In the genomic region with DNA sequence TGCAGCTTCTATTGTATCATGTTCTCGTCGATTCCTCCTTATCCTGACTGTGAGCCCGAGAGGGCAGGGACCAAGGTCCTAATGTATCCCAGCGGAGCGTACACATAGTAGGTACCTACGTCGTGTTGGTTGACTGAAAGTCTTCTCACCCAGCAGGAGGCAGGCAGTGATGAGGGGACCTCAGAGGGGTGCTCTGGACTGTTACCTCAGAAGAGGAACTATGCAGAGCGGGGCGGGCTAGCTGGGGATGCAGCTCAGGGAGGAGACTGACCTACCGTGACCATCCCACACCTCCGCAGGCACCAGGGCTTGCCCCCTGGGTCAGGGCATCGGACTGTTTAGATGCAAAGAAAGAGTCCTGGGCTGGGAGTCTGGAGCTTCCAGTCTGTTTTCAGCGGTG, we compare ENCODE assay signal across 1 cellular context.
TF ChIP-seq lines count a peak whose summit lies in the region.

No MANE protein-coding gene starts in this region.

TF ChIP-seq in H1, 55 proteins besides CTCF, POLR2A, EP300 and RAD21:
- TF ChIP-seq TAF7 (optimal IDR thresholded peaks at IDR 0.05; ENCODE audit: borderline replicate concordance, low read depth, low read length): no peak
- TF ChIP-seq POU5F1 (IDR thresholded peaks at IDR 0.05; ENCODE audit: low read depth, low read length): no peak
- TF ChIP-seq SAP30 (IDR thresholded peaks at IDR 0.05; ENCODE audit: insufficient read depth, insufficient replicate concordance, low read length): no peak
- TF ChIP-seq JUND (IDR thresholded peaks at IDR 0.05; ENCODE audit: low read length): no peak
- no peak for TF ChIP-seq CHD1 (IDR thresholded peaks at IDR 0.05; ENCODE audit: low read depth, low read length)
- TF ChIP-seq KDM1A (IDR thresholded peaks at IDR 0.05; ENCODE audit: borderline replicate concordance, low read length): no peak
- no peak for TF ChIP-seq SP2 (IDR thresholded peaks at IDR 0.05; ENCODE audit: low read length)
- TF ChIP-seq TBP (IDR thresholded peaks at IDR 0.05; ENCODE audit: low read depth, low read length): no peak
- TF ChIP-seq CBX5 (IDR thresholded peaks at IDR 0.05; ENCODE audit: low read depth, low read length): no peak
- no peak for TF ChIP-seq RFX5 (IDR thresholded peaks at IDR 0.05; ENCODE audit: borderline replicate concordance, low read depth, low read length)
- no peak for TF ChIP-seq EGR1 (IDR thresholded peaks at IDR 0.05; ENCODE audit: borderline replicate concordance, low read depth, low read length)
- no peak for TF ChIP-seq RXRA (IDR thresholded peaks at IDR 0.05; ENCODE audit: insufficient read depth, low read depth, low read length)
- no peak for TF ChIP-seq CBX8 (IDR thresholded peaks at IDR 0.05; ENCODE audit: borderline replicate concordance, low read depth, low read length)
- TF ChIP-seq TEAD4 (IDR thresholded peaks at IDR 0.05; ENCODE audit: low read depth, low read length): no peak
- no peak for TF ChIP-seq NANOG (IDR thresholded peaks at IDR 0.05; ENCODE audit: insufficient read depth, low read depth, low read length, poor library complexity, severe bottlenecking)
- no peak for TF ChIP-seq SIN3A (conservative IDR thresholded peaks at IDR 0.05 in 1 of 2, IDR thresholded peaks at IDR 0.05 in 1 of 2; ENCODE audit: low read depth in 1 of 2, low read length in 2 of 2)
- TF ChIP-seq ASH2L (IDR thresholded peaks at IDR 0.05; ENCODE audit: low read length): no peak
- TF ChIP-seq YY1 (IDR thresholded peaks at IDR 0.05; ENCODE audit: low read depth, low read length): no peak
- TF ChIP-seq CTBP2 (IDR thresholded peaks at IDR 0.05; ENCODE audit: borderline replicate concordance, insufficient read depth, insufficient read length, low read length): no peak
